Comparison of ENCODE assay signal across 16 cellular contexts in genomic region chr17:50642071-50642721, GRCh38. TPM values are rescaled to one million over a fixed set of nuclear protein-coding genes. Genes with fewer than 3 reads are reported as not detected.
A peak's percentile ranks its signal among the peaks of the same experiment; 100 is the strongest.
DNase-seq lines count a peak whose midpoint lies in the region; ATAC-seq and TF ChIP-seq lines count a peak whose summit lies in the region.
"Had no signal": no experiment of that assay in that cellular context is flagged by ENCODE, and none has a peak within 500 bp of the region (broad histone marks: within the 10 kb centered on the region; RNA-seq: fewer than 3 reads in every experiment).

No MANE protein-coding gene starts in this region.

- H3K36me3 ChIP-seq in ACC112 (ENCODE audit: insufficient read depth, low read length) (peaks cover 13% of the 10 kb centered on the region; the same call in 1 of the 2 replicates), GM23338 (ENCODE audit: insufficient read depth) (no peaks in the 10 kb centered on the region), adrenal gland (replicated peaks in 1 of 2) (no peaks in the 10 kb centered on the region), mucosa of descending colon (ENCODE audit: low read depth) (no peaks in the 10 kb centered on the region), right atrium auricular region (no peaks in the 10 kb centered on the region)
- H3K36me3 ChIP-seq: BE2C had no signal

- H3K27me3 Mint-ChIP-seq in GM23338 (ENCODE audit: insufficient read depth, low read depth, poor library complexity) = peaks cover 12% of the 10 kb centered on the region

- no peaks in the 10 kb centered on the region for H3F3A ChIP-seq in GM23338 (replicated peaks; ENCODE audit: low read depth)

- H3K27ac Mint-ChIP-seq in GM23338 = peak overlapping the region; percentile 20; the same call in 1 of the 2 replicates

- no peak for ATAC-seq in GM23338
- no peak for ATAC-seq in mucosa of descending colon
- ATAC-seq in GM18519 (IDR thresholded peaks at IDR 0.05; ENCODE audit: low FRiP score, unreplicated experiment) = no peak

- H3K9me2 ChIP-seq in GM23338 (ENCODE audit: insufficient read depth) = no peaks in the 10 kb centered on the region

- H3K9me3 ChIP-seq in adrenal gland (replicated peaks in 1 of 3) (no peaks in the 10 kb centered on the region), mucosa of descending colon (no peaks in the 10 kb centered on the region), right atrium auricular region (no peaks in the 10 kb centered on the region)
- H3K9me3 ChIP-seq: BE2C had no signal

- H3K4me1 Mint-ChIP-seq in GM23338 = peaks cover 15% of the 10 kb centered on the region

- no peaks in the 10 kb centered on the region for H3K36me3 Mint-ChIP-seq in GM23338 (ENCODE audit: low read depth)

- no peak for TF ChIP-seq POLR2A in adrenal gland (IDR thresholded peaks at IDR 0.05)

- no peak overlapping the region for H3K4me3 Mint-ChIP-seq in GM23338

- no peak for DNase-seq in GM23338 (ENCODE audit: low spot score)
- no peak for DNase-seq in adrenal gland
- DNase-seq in mucosa of descending colon = peak in 2 of 3 donors; percentile 26 to 42
- no peak for DNase-seq in midbrain (lab: John Stamatoyannopoulos, UW)
- DNase-seq in right atrium auricular region (ENCODE audit: low spot score) = no peak
- DNase-seq in GM10266 (ENCODE audit: extremely low spot score) = no peak
- DNase-seq: BE2C, DMS 273 treated with DMSO at 0.1 percent for 48 hours, KG1, NCI-H1092 treated with DMSO at 0.1 percent for 48 hours, NCI-H187, NCI-H446 treated with DMSO at 0.1 percent for 48 hours, NCI-H748 treated with DMSO at 0.1 percent for 48 hours, SHP77 treated with DMSO at 0.1 percent for 48 hours had no signal

- no peak overlapping the region for H3K4me2 ChIP-seq in GM23338

- TF ChIP-seq CTCF in GM23338 (conservative IDR thresholded peaks at IDR 0.05; ENCODE audit: low read depth in 2 of 2) = no peak
- TF ChIP-seq CTCF in adrenal gland (IDR thresholded peaks at IDR 0.05) = no peak
- no peak for TF ChIP-seq CTCF in mucosa of descending colon (IDR thresholded peaks at IDR 0.05)
- TF ChIP-seq CTCF in right atrium auricular region (IDR thresholded peaks at IDR 0.05) = no peak
- no peak for TF ChIP-seq CTCF in GM10266 (IDR thresholded peaks at IDR 0.05; ENCODE audit: control insufficient read depth, insufficient read depth, low read depth, missing control alignments)

- no peaks in the 10 kb centered on the region for H4K20me1 ChIP-seq in GM23338 (replicated peaks; ENCODE audit: insufficient read depth)

- H3K27me3 ChIP-seq in ACC112 (ENCODE audit: insufficient read depth, low read length) = no peaks in the 10 kb centered on the region
- peaks cover 4% of the 10 kb centered on the region for H3K27me3 ChIP-seq in GM23338 (ENCODE audit: insufficient read depth)
- H3K27me3 ChIP-seq in adrenal gland = no peaks in the 10 kb centered on the region
- no peaks in the 10 kb centered on the region for H3K27me3 ChIP-seq in right atrium auricular region
- H3K27me3 ChIP-seq: BE2C had no signal

- no peak overlapping the region for H3K4me3 ChIP-seq in ACC112 (ENCODE audit: low read depth, low read length)
- H3K4me3 ChIP-seq in GM23338 = no peak overlapping the region
- H3K4me3 ChIP-seq in adrenal gland = no peak overlapping the region
- no peak overlapping the region for H3K4me3 ChIP-seq in mucosa of descending colon
- no peak overlapping the region for H3K4me3 ChIP-seq in right atrium auricular region

- H3K79me2 ChIP-seq in ACC112 (ENCODE audit: control insufficient read depth, insufficient read depth, low read length, unreplicated experiment) (peaks cover 47% of the 10 kb centered on the region), GM23338 (replicated peaks; ENCODE audit: insufficient read depth) (no peaks in the 10 kb centered on the region)

- 63 to 73% (median 71%) methylated on average over 15 of the region's 15 CpGs for whole genome bisulfite sequencing in adrenal gland, 4 donors

- H3K27ac ChIP-seq in ACC112 (ENCODE audit: low read depth, low read length) (0 out of 2 replicates have a peak overlapping the region, but pooled peaks have one; percentile 18), GM23338 (ENCODE audit: low read depth) (no peak overlapping the region), adrenal gland (peak overlapping the region; percentile 36 to 90 (median 82)), right atrium auricular region (no peak overlapping the region)

- H3K9me3 Mint-ChIP-seq in GM23338 = no peaks in the 10 kb centered on the region

- H3K4me1 ChIP-seq in ACC112 (ENCODE audit: control insufficient read depth, insufficient read depth, low read length, unreplicated experiment) (peaks cover 48% of the 10 kb centered on the region), GM23338 (ENCODE audit: insufficient read depth) (peaks cover 13% of the 10 kb centered on the region; the same call in 1 of the 2 replicates), adrenal gland (replicated peaks in 1 of 2) (peaks cover 64% of the 10 kb centered on the region in 2 donors), mucosa of descending colon (ENCODE audit: low read depth) (peaks cover 35% of the 10 kb centered on the region), right atrium auricular region (peaks cover 0 to 34% of the 10 kb centered on the region in 2 donors)

- intact Hi-C loops in adrenal gland (cut with DNase I) (no loop called here), mucosa of descending colon (cut with DNase I, micrococcal nuclease) (no loop called here)

- H2AFZ ChIP-seq in ACC112 (ENCODE audit: low read length, unreplicated experiment) (no peak overlapping the region), GM23338 (no peak overlapping the region)

TF ChIP-seq in GM23338, 12 proteins besides CTCF, POLR2A, EP300 and RAD21 (continues in another document):
- TF ChIP-seq JUNB (IDR thresholded peaks at IDR 0.05; ENCODE audit: unreplicated experiment) = no peak
- no peak for TF ChIP-seq EZH2phosphoT487 (IDR thresholded peaks at IDR 0.05; ENCODE audit: unreplicated experiment)
- TF ChIP-seq STAT1 (IDR thresholded peaks at IDR 0.05; ENCODE audit: unreplicated experiment) = no peak
- no peak for TF ChIP-seq POLR2AphosphoS5 (IDR thresholded peaks at IDR 0.05; ENCODE audit: low read depth)
- TF ChIP-seq ETS1 (IDR thresholded peaks at IDR 0.05) = no peak
- no peak for TF ChIP-seq ZNF331 (CRISPR knock-in tag; IDR thresholded peaks at IDR 0.05; ENCODE audit: low read depth)

RNA-seq across cellular contexts. Expression of gene ABCC3, which starts 7.5 kb away (rescaled TPM):
- total RNA-seq in GM23338 (2014; rRNA removed; shearing (Covaris generic)) = 0.27 TPM in 1 of 2 replicates, not detected in the other
- polyA plus RNA-seq in GM23338 (2016; fragmentation: Nextera tagmentation; extraction: Ambion mirVana) = not detected in 2 replicates
- total RNA-seq in adrenal gland = 100 to 1,000 TPM; 195 to 422 (median 262) TPM
- 100 to 1,000 TPM; 164 to 448 (median 414) TPM for polyA plus RNA-seq in adrenal gland
- total RNA-seq in mucosa of descending colon = 100 to 1,000 TPM; 166 to 453 (median 211) TPM
- 1 to 10 TPM; 1.4 to 4.5 TPM for total RNA-seq in right atrium auricular region

Comparison
In these comparisons a context has a peak if more than half of its experiments do, and no peak if none do; other contexts are left out.
1. H3K27ac ChIP-seq: peak in ACC112 (single experiment) and adrenal gland (5 of 5); none in GM23338 (single experiment) and right atrium auricular region (0 of 2).
2. DNase-seq: peak in mucosa of descending colon (2 of 3); none in GM23338 (single experiment), adrenal gland (0 of 7), midbrain (single experiment), right atrium auricular region (single experiment) and GM10266 (single experiment).
3. RNA of gene ABCC3, which starts 7.5 kb away (total RNA-seq): 195 to 422 TPM in adrenal gland and 166 to 453 TPM in mucosa of descending colon; 1.4 to 4.5 TPM in right atrium auricular region and 0.27 TPM in GM23338; every median in the first group is over 10 times any median in the second.